Comparison of ENCODE assay signal across 18 cellular contexts in genomic region chr1:14137411-14138134, GRCh38.
DNase-seq lines count a peak whose midpoint lies in the region; ATAC-seq, FAIRE-seq and TF ChIP-seq lines count a peak whose summit lies in the region.
"Had no signal": no experiment of that assay in that cellular context is flagged by ENCODE, and none has a peak within 500 bp of the region (broad histone marks: within the 10 kb centered on the region; RNA-seq: fewer than 3 reads in every experiment).

No MANE protein-coding gene starts in this region.

- H3F3A ChIP-seq in MM.1S (ENCODE audit: insufficient read depth, low read length) (no peaks in the 10 kb centered on the region), smooth muscle cell (ENCODE audit: low read depth) (no peaks in the 10 kb centered on the region)

- 71% methylated on average over 6 of the region's 6 CpGs for WGBS in smooth muscle cell (ENCODE audit: low lambda C conversion rate)

- DNase-seq in MM.1S (peak; percentile 41), bronchial epithelial cell (ENCODE audit: low read depth) (peak; percentile 95), fibroblast of gingiva (ENCODE audit: low read depth) (peak; percentile 29), smooth muscle cell (lab: John Stamatoyannopoulos, UW; ENCODE audit: unreplicated experiment) (no peak), HuH-7 (ENCODE audit: low spot score) (no peak), midbrain (lab: John Stamatoyannopoulos, UW) (no peak)
- DNase-seq in activated naive CD8-positive, alpha-beta T cell treated with anti-CD3 and anti-CD28 coated beads, Interleukin-2, amount 50 U/mL, for 24 hours = no peak
- DNase-seq: COR-L47; DMS153; EL; NCI-H187 treated with DMSO at 0.1 percent for 48 hours; NCI-H345; NCI-H526; NK-92 treated with Interleukin-12 subunit alpha and Interleukin-12 subunit beta, amount 100 ng/mL, for 24 hours; OCI-M1 had no signal

- FAIRE-seq in bronchial epithelial cell (lab: Jason Lieb, UNC) = no peak
- FAIRE-seq: H54 had no signal

- H3K36me3 Mint-ChIP-seq in activated naive CD8-positive, alpha-beta T cell treated with anti-CD3 and anti-CD28 coated beads, Interleukin-2, amount 50 U/mL, for 24 hours (ENCODE audit: low read depth) = no peaks in the 10 kb centered on the region

- H3K36me3 ChIP-seq in MM.1S (replicated peaks; ENCODE audit: insufficient read depth, low read length) = no peaks in the 10 kb centered on the region
- no peaks in the 10 kb centered on the region for H3K36me3 ChIP-seq in bronchial epithelial cell (ENCODE audit: control insufficient read depth, insufficient read depth, low read length)
- H3K36me3 ChIP-seq in smooth muscle cell (ENCODE audit: low read depth) = no peaks in the 10 kb centered on the region
- H3K36me3 ChIP-seq: SJSA1 had no signal

- no peak overlapping the region for H2AFZ ChIP-seq in MM.1S (ENCODE audit: low read length)
- no peak overlapping the region for H2AFZ ChIP-seq in smooth muscle cell (ENCODE audit: low read depth)

- H3K27ac ChIP-seq in MM.1S (ENCODE audit: low read length) (peak overlapping the region; percentile 36; the same call in 1 of the 2 replicates), smooth muscle cell (ENCODE audit: low read depth) (peak overlapping the region; percentile 77)
- H3K27ac ChIP-seq: C4-2B, SJSA1 had no signal

- H3K9me3 Mint-ChIP-seq in activated naive CD8-positive, alpha-beta T cell treated with anti-CD3 and anti-CD28 coated beads, Interleukin-2, amount 50 U/mL, for 24 hours = no peaks in the 10 kb centered on the region

- no peak overlapping the region for H3K27ac Mint-ChIP-seq in activated naive CD8-positive, alpha-beta T cell treated with anti-CD3 and anti-CD28 coated beads, Interleukin-2, amount 50 U/mL, for 24 hours

- H3K4me3 ChIP-seq in MM.1S (ENCODE audit: low read length) (no peak overlapping the region), bronchial epithelial cell (ENCODE audit: low read depth, low read length) (no peak overlapping the region), smooth muscle cell (no peak overlapping the region)
- H3K4me3 ChIP-seq: SJSA1 had no signal

- TF ChIP-seq CTCF in MM.1S (IDR thresholded peaks at IDR 0.05; ENCODE audit: low read length) (no peak), bronchial epithelial cell (IDR thresholded peaks at IDR 0.05; ENCODE audit: insufficient read depth, low read length, severe bottlenecking) (no peak), smooth muscle cell (IDR thresholded peaks at IDR 0.05; ENCODE audit: borderline replicate concordance, insufficient read depth, poor library complexity, severe bottlenecking) (no peak)

- H3K9me3 ChIP-seq in MM.1S (replicated peaks; ENCODE audit: insufficient read depth, low read length) = no peaks in the 10 kb centered on the region
- H3K9me3 ChIP-seq in smooth muscle cell (replicated peaks; ENCODE audit: low read depth) = no peaks in the 10 kb centered on the region
- H3K9me3 ChIP-seq: SJSA1 had no signal

- no peaks in the 10 kb centered on the region for H3K4me1 ChIP-seq in MM.1S (ENCODE audit: low read length)
- peaks cover 4% of the 10 kb centered on the region for H3K4me1 ChIP-seq in smooth muscle cell (ENCODE audit: low read depth)
- H3K4me1 ChIP-seq: SJSA1 had no signal

- H4K20me1 ChIP-seq in MM.1S (ENCODE audit: insufficient read depth, low read length) (no peaks in the 10 kb centered on the region), smooth muscle cell (ENCODE audit: low read depth) (no peaks in the 10 kb centered on the region)

- H3K4me1 Mint-ChIP-seq in activated naive CD8-positive, alpha-beta T cell treated with anti-CD3 and anti-CD28 coated beads, Interleukin-2, amount 50 U/mL, for 24 hours = no peaks in the 10 kb centered on the region

- no peaks in the 10 kb centered on the region for H3K9me2 ChIP-seq in MM.1S (replicated peaks; ENCODE audit: insufficient read depth, low read length)

- H3K79me2 ChIP-seq in MM.1S (ENCODE audit: low read length) = no peaks in the 10 kb centered on the region
- H3K79me2 ChIP-seq in smooth muscle cell (ENCODE audit: low read depth) = no peaks in the 10 kb centered on the region

- no peak overlapping the region for H3K9ac ChIP-seq in MM.1S (ENCODE audit: low read length)
- no peak overlapping the region for H3K9ac ChIP-seq in smooth muscle cell (ENCODE audit: low read depth)

- ATAC-seq in activated naive CD8-positive, alpha-beta T cell treated with anti-CD3 and anti-CD28 coated beads, Interleukin-2, amount 50 U/mL, for 24 hours = no peak

- H3K27me3 ChIP-seq in MM.1S (replicated peaks; ENCODE audit: insufficient read depth, low read length) = no peaks in the 10 kb centered on the region
- no peaks in the 10 kb centered on the region for H3K27me3 ChIP-seq in bronchial epithelial cell (ENCODE audit: control insufficient read depth, insufficient read depth, low read length)
- H3K27me3 ChIP-seq in smooth muscle cell (ENCODE audit: low read depth) = no peaks in the 10 kb centered on the region
- H3K27me3 ChIP-seq: SJSA1 had no signal

- no peak overlapping the region for H3K4me3 Mint-ChIP-seq in activated naive CD8-positive, alpha-beta T cell treated with anti-CD3 and anti-CD28 coated beads, Interleukin-2, amount 50 U/mL, for 24 hours

- no peak overlapping the region for H3K4me2 ChIP-seq in MM.1S (ENCODE audit: low read depth, low read length)
- no peak overlapping the region for H3K4me2 ChIP-seq in smooth muscle cell

- H3K27me3 Mint-ChIP-seq in activated naive CD8-positive, alpha-beta T cell treated with anti-CD3 and anti-CD28 coated beads, Interleukin-2, amount 50 U/mL, for 24 hours = no peaks in the 10 kb centered on the region

Comparison
In these comparisons a context has a peak if more than half of its experiments do, and no peak if none do; other contexts are left out.
1. DNase-seq: peak in MM.1S (single experiment), bronchial epithelial cell (single experiment) and fibroblast of gingiva (single experiment); none in smooth muscle cell (single experiment), HuH-7 (single experiment), activated naive CD8-positive, alpha-beta T cell treated with anti-CD3 and anti-CD28 coated beads, Interleukin-2, amount 50 U/mL, for 24 hours (single experiment) and midbrain (single experiment).